In the genomic region with DNA sequence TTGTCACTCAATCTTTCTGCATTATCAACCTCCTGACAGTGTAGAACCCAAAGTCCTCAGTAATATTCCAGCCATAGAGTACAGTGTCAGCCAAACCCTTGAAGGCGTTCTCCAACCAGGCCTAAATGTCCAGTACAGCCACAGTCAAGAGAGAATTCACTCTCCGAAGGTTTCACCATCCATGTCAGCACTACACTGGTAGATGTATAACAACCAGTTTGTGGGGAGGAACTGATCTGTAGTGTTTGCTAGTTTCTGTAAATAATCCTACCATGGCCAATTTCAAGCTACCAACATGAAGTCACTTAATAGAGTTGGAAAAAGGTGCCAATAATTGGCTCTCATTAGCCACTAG, we compare ENCODE assay signal across 9 cellular contexts. TPM values are rescaled to one million over a fixed set of nuclear protein-coding genes. Genes with fewer than 3 reads are reported as not detected.
A peak's percentile ranks its signal among the peaks of the same experiment; 100 is the strongest.
DNase-seq lines count a peak whose midpoint lies in the region; ATAC-seq and TF ChIP-seq lines count a peak whose summit lies in the region.
"Had no signal": no experiment of that assay in that cellular context is flagged by ENCODE, and none has a peak within 500 bp of the region (broad histone marks: within the 10 kb centered on the region; RNA-seq: fewer than 3 reads in every experiment).

No MANE protein-coding gene starts in this region.

- H2AFZ ChIP-seq in neural cell (ENCODE audit: low read depth, low read length), result peak overlapping the region; percentile 96

- peak overlapping the region; percentile 84 for H3K27ac ChIP-seq in AG04450 (ENCODE audit: low read depth, low read length)
- H3K27ac ChIP-seq in HUES64 (ENCODE audit: low read depth, low read length), result no peak overlapping the region; the same call in 1 of the 2 replicates
- no peak overlapping the region for H3K27ac ChIP-seq in brain microvascular endothelial cell
- H3K27ac ChIP-seq in neural cell (ENCODE audit: low read length), result peak overlapping the region; percentile 96

- in situ Hi-C loops in brain microvascular endothelial cell (cut with HindIII; ENCODE audit: low pct_ligation_motif_present, low sequenced_read_pairs), result no loop called here

- POLR2A ChIA-PET in AG04450 (lab: Yijun Ruan, JAX), result interaction anchor here (0.8 to 1.6 kb wide), 7 partner anchors 15 to 84 kb away, joined by 3 to 9 read pairs (median 4); a partner anchor contains a TSS

- H3K36me3 ChIP-seq in HUES64 (ENCODE audit: insufficient read depth, low read length), result peaks cover 27% of the 10 kb centered on the region
- H3K36me3 ChIP-seq in brain microvascular endothelial cell (replicated peaks), result peaks cover 10% of the 10 kb centered on the region
- H3K36me3 ChIP-seq in neural cell (ENCODE audit: insufficient read depth, low read length), result no peaks in the 10 kb centered on the region
- peaks cover 3% of the 10 kb centered on the region for H3K36me3 ChIP-seq in H7 (replicated peaks; ENCODE audit: control insufficient read depth, insufficient read depth, low read length)

- peaks cover 2% of the 10 kb centered on the region for H3K79me2 ChIP-seq in neural cell (replicated peaks; ENCODE audit: insufficient read depth, low read length)

- no peaks in the 10 kb centered on the region for H3K9me2 ChIP-seq in neural cell (ENCODE audit: insufficient read depth, low read length)

- CTCF ChIA-PET in AG04450 (lab: Charles Lee), result interaction anchor here (0.9 to 1.8 kb wide), 3 partner anchors 11 to 81 kb away, joined by 3 to 15 read pairs (median 3); no protein-coding TSS in a partner anchor

- H3K27me3 ChIP-seq in AG04450 (ENCODE audit: control insufficient read depth, insufficient read depth, low read length) (no peaks in the 10 kb centered on the region), HUES64 (ENCODE audit: insufficient read depth, low read length) (no peaks in the 10 kb centered on the region), brain microvascular endothelial cell (replicated peaks) (no peaks in the 10 kb centered on the region), neural cell (ENCODE audit: insufficient read depth, low read depth, low read length) (no peaks in the 10 kb centered on the region), H7 (ENCODE audit: control insufficient read depth, insufficient read depth, low read length) (no peaks in the 10 kb centered on the region)

- WGBS in HUES64, result 94% methylated on average over 2 of the region's 2 CpGs

- H3K4me2 ChIP-seq in neural cell (ENCODE audit: low read length), result peak overlapping the region; percentile 79

- no peak for TF ChIP-seq EP300 in neural cell (conservative IDR thresholded peaks at IDR 0.05; ENCODE audit: poor library complexity, severe bottlenecking)

- H3K4me1 ChIP-seq in HUES64 (ENCODE audit: insufficient read depth, low read length), result peaks cover 5% of the 10 kb centered on the region; the same call in 1 of the 2 replicates

- no peaks in the 10 kb centered on the region for H3F3A ChIP-seq in neural cell (ENCODE audit: insufficient read depth, low read length, poor library complexity, severe bottlenecking)

- TF ChIP-seq CTCF in AG04450 (IDR thresholded peaks at IDR 0.05; ENCODE audit: low read depth, low read length), result no peak
- no peak for TF ChIP-seq CTCF in brain microvascular endothelial cell (IDR thresholded peaks at IDR 0.05; ENCODE audit: low read depth, low read length, missing control alignments)
- TF ChIP-seq CTCF in neural cell (IDR thresholded peaks at IDR 0.05; ENCODE audit: poor library complexity, severe bottlenecking), result no peak

- no peaks in the 10 kb centered on the region for H4K20me1 ChIP-seq in neural cell (ENCODE audit: insufficient read depth)

- no peak overlapping the region for H3K9ac ChIP-seq in HUES64 (ENCODE audit: low read depth, low read length)
- H3K9ac ChIP-seq in neural cell (ENCODE audit: low read length), result peak overlapping the region; percentile 96

- H3K4me3 ChIP-seq in AG04450 (ENCODE audit: low read depth, low read length) (peak overlapping the region; percentile 79), HUES64 (ENCODE audit: low read length) (peak overlapping the region; percentile 93), brain microvascular endothelial cell (ENCODE audit: low read depth, low read length) (peak overlapping the region; percentile 78), neural cell (ENCODE audit: low read length) (peak overlapping the region; percentile 86), H7 (ENCODE audit: insufficient read depth, low read depth, low read length) (no peak overlapping the region)

- no peak for ATAC-seq in GM21723 (IDR thresholded peaks at IDR 0.05; ENCODE audit: unreplicated experiment)

- no peak for TF ChIP-seq RAD21 in neural cell (conservative IDR thresholded peaks at IDR 0.05)

- no peaks in the 10 kb centered on the region; the same call in 1 of the 2 replicates for H3K9me3 ChIP-seq in AG04450 (ENCODE audit: control insufficient read depth, insufficient read depth, low read length)
- no peaks in the 10 kb centered on the region for H3K9me3 ChIP-seq in HUES64 (ENCODE audit: insufficient read depth, low read depth, low read length)
- H3K9me3 ChIP-seq in neural cell (ENCODE audit: low read length), result no peaks in the 10 kb centered on the region

- DNase-seq in AG04450 (ENCODE audit: low read depth, low spot score) (no peak), brain microvascular endothelial cell (no peak), H7 (no peak), HCEC 1CT (no peak)
- DNase-seq in activated effector memory CD4-positive, alpha-beta T cell treated with anti-CD3 and anti-CD28 coated beads, Interleukin-2, amount 50 U/mL, for 16 hours, result no peak

TF ChIP-seq in neural cell, 6 proteins besides CTCF, POLR2A, EP300 and RAD21:
- TF ChIP-seq MXI1 (conservative IDR thresholded peaks at IDR 0.05; ENCODE audit: poor library complexity, severe bottlenecking) (no peak), EZH2 (IDR thresholded peaks at IDR 0.05; ENCODE audit: borderline replicate concordance, insufficient read depth, low read length, poor library complexity, severe bottlenecking) (no peak), TAF1 (IDR thresholded peaks at IDR 0.05; ENCODE audit: low read depth) (no peak), SMC3 (conservative IDR thresholded peaks at IDR 0.05; ENCODE audit: poor library complexity) (no peak), POLR2AphosphoS5 (IDR thresholded peaks at IDR 0.05) (no peak)
- TF ChIP-seq, protein P1, sequence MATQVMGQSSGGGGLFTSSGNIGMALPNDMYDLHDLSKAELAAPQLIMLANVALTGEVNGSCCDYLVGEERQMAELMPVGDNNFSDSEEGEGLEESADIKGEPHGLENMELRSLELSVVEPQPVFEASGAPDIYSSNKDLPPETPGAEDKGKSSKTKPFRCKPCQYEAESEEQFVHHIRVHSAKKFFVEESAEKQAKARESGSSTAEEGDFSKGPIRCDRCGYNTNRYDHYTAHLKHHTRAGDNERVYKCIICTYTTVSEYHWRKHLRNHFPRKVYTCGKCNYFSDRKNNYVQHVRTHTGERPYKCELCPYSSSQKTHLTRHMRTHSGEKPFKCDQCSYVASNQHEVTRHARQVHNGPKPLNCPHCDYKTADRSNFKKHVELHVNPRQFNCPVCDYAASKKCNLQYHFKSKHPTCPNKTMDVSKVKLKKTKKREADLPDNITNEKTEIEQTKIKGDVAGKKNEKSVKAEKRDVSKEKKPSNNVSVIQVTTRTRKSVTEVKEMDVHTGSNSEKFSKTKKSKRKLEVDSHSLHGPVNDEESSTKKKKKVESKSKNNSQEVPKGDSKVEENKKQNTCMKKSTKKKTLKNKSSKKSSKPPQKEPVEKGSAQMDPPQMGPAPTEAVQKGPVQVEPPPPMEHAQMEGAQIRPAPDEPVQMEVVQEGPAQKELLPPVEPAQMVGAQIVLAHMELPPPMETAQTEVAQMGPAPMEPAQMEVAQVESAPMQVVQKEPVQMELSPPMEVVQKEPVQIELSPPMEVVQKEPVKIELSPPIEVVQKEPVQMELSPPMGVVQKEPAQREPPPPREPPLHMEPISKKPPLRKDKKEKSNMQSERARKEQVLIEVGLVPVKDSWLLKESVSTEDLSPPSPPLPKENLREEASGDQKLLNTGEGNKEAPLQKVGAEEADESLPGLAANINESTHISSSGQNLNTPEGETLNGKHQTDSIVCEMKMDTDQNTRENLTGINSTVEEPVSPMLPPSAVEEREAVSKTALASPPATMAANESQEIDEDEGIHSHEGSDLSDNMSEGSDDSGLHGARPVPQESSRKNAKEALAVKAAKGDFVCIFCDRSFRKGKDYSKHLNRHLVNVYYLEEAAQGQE (IDR thresholded peaks at IDR 0.05; ENCODE audit: borderline replicate concordance), result no peak
TF ChIP-seq in neural cell: peak in this region for 0.

RNA-seq across cellular contexts. Expression of a gene that starts 0.5 kb away (rescaled TPM):
- polyA plus RNA-seq in AG04450 (2011; rRNA removed) (14.9 and 16.1 TPM in 2 replicates), neural cell (94.2 and 116 TPM in 2 replicates)
- 4.2 and 5.0 TPM in 2 replicates for polyA minus RNA-seq in AG04450 (2011; rRNA and poly(A)+ RNA removed)
- 22.4 TPM for polyA plus RNA-seq in HUES64 (2013, experiment 1 of 2)
- polyA plus RNA-seq in HUES64 (2013, experiment 2 of 2), result 20.3 TPM
- polyA minus RNA-seq in neural cell, result 21.9 and 25.9 TPM in 2 replicates
- 18.6 and 23.6 TPM in 2 replicates for total RNA-seq in H7 (2014; rRNA removed; shearing (Covaris generic))

RNA-seq across cellular contexts. Expression of a gene that starts 3.0 kb away (rescaled TPM):
- polyA plus RNA-seq in AG04450 (2011; rRNA removed), result 48.0 and 55.7 TPM in 2 replicates
- polyA minus RNA-seq in AG04450 (2011; rRNA and poly(A)+ RNA removed), result 7.6 and 10.6 TPM in 2 replicates
- polyA plus RNA-seq in HUES64 (2013, experiment 1 of 2), result 35.3 TPM
- 37.5 TPM for polyA plus RNA-seq in HUES64 (2013, experiment 2 of 2)
- 55.3 and 67.6 TPM in 2 replicates for polyA plus RNA-seq in neural cell
- 45.3 and 54.3 TPM in 2 replicates for polyA minus RNA-seq in neural cell
- total RNA-seq in H7 (2014; rRNA removed; shearing (Covaris generic)), result 17.6 and 20.8 TPM in 2 replicates

RNA-seq across cellular contexts. Expression of a gene that starts 10.8 kb away (rescaled TPM):
- polyA plus RNA-seq in AG04450 (2011; rRNA removed), result not detected in 2 replicates
- polyA minus RNA-seq in AG04450 (2011; rRNA and poly(A)+ RNA removed), result 0.22 and 0.37 TPM in 2 replicates
- polyA plus RNA-seq in HUES64 (2013, experiment 1 of 2), result not detected
- polyA plus RNA-seq in HUES64 (2013, experiment 2 of 2), result not detected
- 0.17 TPM in 1 of 2 replicates, not detected in the other for polyA plus RNA-seq in neural cell
- not detected in 2 replicates for polyA minus RNA-seq in neural cell
- not detected in 2 replicates for total RNA-seq in H7 (2014; rRNA removed; shearing (Covaris generic))
- total RNA-seq: glomerular endothelial cell had no signal

RNA-seq across cellular contexts. Expression of a gene that starts 15.8 kb away (rescaled TPM):
- polyA plus RNA-seq in AG04450 (2011; rRNA removed) (335 and 363 TPM in 2 replicates), neural cell (406 and 431 TPM in 2 replicates)
- polyA minus RNA-seq in AG04450 (2011; rRNA and poly(A)+ RNA removed), result 85.1 and 114 TPM in 2 replicates
- polyA plus RNA-seq in HUES64 (2013, experiment 1 of 2), result 181 TPM
- 203 TPM for polyA plus RNA-seq in HUES64 (2013, experiment 2 of 2)
- polyA minus RNA-seq in neural cell, result 67.9 and 90.5 TPM in 2 replicates
- total RNA-seq in H7 (2014; rRNA removed; shearing (Covaris generic)), result 195 and 203 TPM in 2 replicates

RNA-seq across cellular contexts. Expression of a gene that starts 16.4 kb away (rescaled TPM):
- polyA plus RNA-seq in AG04450 (2011; rRNA removed) (89.2 and 95.6 TPM in 2 replicates), neural cell (132 and 403 TPM in 2 replicates)
- 72.3 and 82.3 TPM in 2 replicates for polyA minus RNA-seq in AG04450 (2011; rRNA and poly(A)+ RNA removed)
- 52.2 TPM for polyA plus RNA-seq in HUES64 (2013, experiment 1 of 2)
- 52.7 TPM for polyA plus RNA-seq in HUES64 (2013, experiment 2 of 2)
- polyA minus RNA-seq in neural cell, result 47.6 and 47.7 TPM in 2 replicates
- total RNA-seq in H7 (2014; rRNA removed; shearing (Covaris generic)), result 81.6 and 104 TPM in 2 replicates

Comparison
In these comparisons a context has a peak if more than half of its experiments do, and no peak if none do; other contexts are left out.
1. H3K27ac ChIP-seq: peak in AG04450 (single experiment) and neural cell (single experiment); none in HUES64 (single experiment) and brain microvascular endothelial cell (single experiment).